ENCODE assay signal across 13 cellular contexts in genomic region chr19:5950744-5951143, GRCh38. TPM values are rescaled to one million over a fixed set of nuclear protein-coding genes. Genes with fewer than 3 reads are reported as not detected.
DNase-seq lines count a peak whose midpoint lies in the region; ATAC-seq, FAIRE-seq and TF ChIP-seq lines count a peak whose summit lies in the region.
"Had no signal": no experiment of that assay in that cellular context is flagged by ENCODE, and none has a peak within 500 bp of the region (broad histone marks: within the 10 kb centered on the region; RNA-seq: fewer than 3 reads in every experiment).

No MANE protein-coding gene starts in this region.

- FAIRE-seq in kidney (lab: Jason Lieb, UNC): no peak

- H3K9me2 ChIP-seq in Karpas-422 (replicated peaks; ENCODE audit: insufficient read depth, low read length): no peaks in the 10 kb centered on the region

- intact Hi-C loops in CD4-positive, alpha-beta memory T cell (cut with micrococcal nuclease): loop anchor here (1.0 kb wide), 1 partner anchor 12 kb away; no protein-coding TSS in a partner anchor
- intact Hi-C loops in kidney (cut with DNase I): no loop called here

- peak overlapping the region; percentile 64 for H3K27ac ChIP-seq in CD4-positive, alpha-beta memory T cell (ENCODE audit: low read depth, low read length)
- peak overlapping the region; percentile 33 for H3K27ac ChIP-seq in Karpas-422 (ENCODE audit: low read length)
- H3K27ac ChIP-seq in cingulate gyrus (ENCODE audit: low read depth, low read length): peak overlapping the region; percentile 48
- H3K27ac ChIP-seq in kidney (ENCODE audit: low read depth in 2 of 2, low read length in 2 of 2): no peak overlapping the region

- POLR2A ChIA-PET in CD4-positive, alpha-beta memory T cell (lab: Charles Lee; ENCODE audit: partially characterized antibody): interaction anchor here (1.5 to 6.7 kb wide), 6 partner anchors 8 to 123 kb away, joined by 4 to 104 read pairs (median 14); partner anchors contain the start of genes NDUFA11, RANBP3 and VMAC

- peaks cover 0 to 29% of the 10 kb centered on the region in 2 donors for H3K36me3 Mint-ChIP-seq in CD4-positive, alpha-beta memory T cell
- H3K36me3 Mint-ChIP-seq in natural killer cell treated with Interleukin-12 subunit alpha and Interleukin-12 subunit beta and Interleukin-15 and Interleukin-18, amount 100 ng/mL, for 72 hours: peaks cover 5% of the 10 kb centered on the region

- H3K27me3 Mint-ChIP-seq in CD4-positive, alpha-beta memory T cell: no peaks in the 10 kb centered on the region
- H3K27me3 Mint-ChIP-seq in natural killer cell treated with Interleukin-12 subunit alpha and Interleukin-12 subunit beta and Interleukin-15 and Interleukin-18, amount 100 ng/mL, for 72 hours: no peaks in the 10 kb centered on the region
- H3K27me3 Mint-ChIP-seq: naive B cell had no signal

- H3K4me2 ChIP-seq in Karpas-422 (ENCODE audit: low read depth, low read length, poor library complexity, severe bottlenecking): no peak overlapping the region

- no peaks in the 10 kb centered on the region for H3K27me3 ChIP-seq in CD4-positive, alpha-beta memory T cell (ENCODE audit: insufficient read depth, low read length)
- H3K27me3 ChIP-seq in Karpas-422 (ENCODE audit: low read length): no peaks in the 10 kb centered on the region

- no peaks in the 10 kb centered on the region for H3K36me3 ChIP-seq in CD4-positive, alpha-beta memory T cell (ENCODE audit: insufficient read depth, low read length)
- H3K36me3 ChIP-seq in Karpas-422 (ENCODE audit: insufficient read depth, low read length) (peaks cover 12% of the 10 kb centered on the region), kidney (ENCODE audit: control insufficient read depth in 1 of 2, insufficient read depth in 2 of 2, low read length in 2 of 2) (no peaks in the 10 kb centered on the region)

- H3K27ac Mint-ChIP-seq in CD4-positive, alpha-beta memory T cell: peak overlapping the region; percentile 73 to 98 (median 92)
- H3K27ac Mint-ChIP-seq in natural killer cell treated with Interleukin-12 subunit alpha and Interleukin-12 subunit beta and Interleukin-15 and Interleukin-18, amount 100 ng/mL, for 72 hours: peak overlapping the region; percentile 49 to 77

- H3K4me1 Mint-ChIP-seq in CD4-positive, alpha-beta memory T cell: peaks cover 65 to 96% (median 79%) of the 10 kb centered on the region in 4 donors
- peaks cover 63 to 64% of the 10 kb centered on the region in 2 donors for H3K4me1 Mint-ChIP-seq in natural killer cell treated with Interleukin-12 subunit alpha and Interleukin-12 subunit beta and Interleukin-15 and Interleukin-18, amount 100 ng/mL, for 72 hours (ENCODE audit: low read depth in 2 of 2)

- peaks cover 98% of the 10 kb centered on the region for H3K79me2 ChIP-seq in Karpas-422 (ENCODE audit: low read length)

- H3K9me3 Mint-ChIP-seq in CD4-positive, alpha-beta memory T cell: no peaks in the 10 kb centered on the region
- H3K9me3 Mint-ChIP-seq in natural killer cell treated with Interleukin-12 subunit alpha and Interleukin-12 subunit beta and Interleukin-15 and Interleukin-18, amount 100 ng/mL, for 72 hours: no peaks in the 10 kb centered on the region
- H3K9me3 Mint-ChIP-seq: naive B cell had no signal

- H3K4me1 ChIP-seq in CD4-positive, alpha-beta memory T cell (ENCODE audit: insufficient read depth, low read length): peaks cover 94% of the 10 kb centered on the region
- H3K4me1 ChIP-seq in Karpas-422 (ENCODE audit: low read length) (peaks cover 68% of the 10 kb centered on the region), kidney (ENCODE audit: control insufficient read depth in 1 of 2, insufficient read depth in 1 of 2, low read depth in 1 of 2, low read length in 2 of 2) (peaks cover 32 to 34% of the 10 kb centered on the region in 2 donors)

- CTCF ChIA-PET in CD4-positive, alpha-beta memory T cell (lab: Charles Lee; ENCODE audit: partially characterized antibody): interaction anchor here (1.2 to 7.1 kb wide), 4 partner anchors 8 to 47 kb away, joined by 3 to 60 read pairs (median 4); partner anchors contain the start of gene NDUFA11

- peak in 1 of 5 donors; percentile 12 for DNase-seq in CD4-positive, alpha-beta memory T cell
- DNase-seq in Karpas-422 (no peak), amygdala (lab: John Stamatoyannopoulos, UW) (no peak), kidney (no peak)
- no peak for DNase-seq in natural killer cell treated with Interleukin-12 subunit alpha and Interleukin-12 subunit beta and Interleukin-15 and Interleukin-18, amount 100 ng/mL, for 72 hours (ENCODE audit: low spot score)
- DNase-seq: Calu3, cerebellar nuclear complex, naive B cell, NCI-H446 treated with DMSO at 0.1 percent for 48 hours, trophoblast cell had no signal

- peaks cover 60% of the 10 kb centered on the region for H4K20me1 ChIP-seq in Karpas-422 (ENCODE audit: insufficient read depth, low read depth, low read length)

- no peak overlapping the region for H3K4me3 ChIP-seq in CD4-positive, alpha-beta memory T cell (ENCODE audit: low read length in 2 of 2)
- H3K4me3 ChIP-seq in Karpas-422 (ENCODE audit: low read length) (no peak overlapping the region), kidney (ENCODE audit: low read length in 2 of 2) (no peak overlapping the region)

- peak overlapping the region; percentile 9 to 89 (median 64) for H3K4me3 Mint-ChIP-seq in CD4-positive, alpha-beta memory T cell
- H3K4me3 Mint-ChIP-seq in natural killer cell treated with Interleukin-12 subunit alpha and Interleukin-12 subunit beta and Interleukin-15 and Interleukin-18, amount 100 ng/mL, for 72 hours: no peak overlapping the region

- no peak for TF ChIP-seq CTCF in kidney (IDR thresholded peaks at IDR 0.05; ENCODE audit: borderline replicate concordance, extremely low read depth, insufficient read depth)

- H2AFZ ChIP-seq in Karpas-422 (ENCODE audit: low read length): no peak overlapping the region

- no peak for ATAC-seq in natural killer cell treated with Interleukin-12 subunit alpha and Interleukin-12 subunit beta and Interleukin-15 and Interleukin-18, amount 100 ng/mL, for 72 hours
- ATAC-seq in GM21717 (IDR thresholded peaks at IDR 0.05; ENCODE audit: unreplicated experiment) (no peak), HG02981 (IDR thresholded peaks at IDR 0.05; ENCODE audit: unreplicated experiment) (no peak)

- H3K9ac ChIP-seq in Karpas-422 (ENCODE audit: low read length): no peak overlapping the region
- no peak overlapping the region for H3K9ac ChIP-seq in kidney (ENCODE audit: low read length in 2 of 2)

- H3K9me3 ChIP-seq in CD4-positive, alpha-beta memory T cell (ENCODE audit: control insufficient read depth in 1 of 2, low read length in 2 of 2): no peaks in the 10 kb centered on the region
- H3K9me3 ChIP-seq in Karpas-422 (ENCODE audit: low read length) (no peaks in the 10 kb centered on the region), kidney (ENCODE audit: control insufficient read depth in 1 of 2, low read length in 2 of 2) (no peaks in the 10 kb centered on the region)

RNA-seq across cellular contexts. Expression of gene RANBP3, which starts 27.2 kb away (rescaled TPM):
- 10 to 100 TPM; 84.1 to 94.9 TPM for total RNA-seq in CD4-positive, alpha-beta memory T cell
- 10 to 100 TPM in 1 of 2 donors, 1 to 10 TPM in 1; 3.4 to 11.6 TPM for polyA plus RNA-seq in CD4-positive, alpha-beta memory T cell
- 34.0 and 44.8 TPM in 2 replicates for total RNA-seq in Karpas-422 (2014; rRNA removed; shearing (Covaris generic); ENCODE audit: low replicate concordance)
- 100 to 1,000 TPM in 1 of 2 donors, 10 to 100 TPM in 1; 96.5 to 119 TPM for total RNA-seq in natural killer cell treated with Interleukin-12 subunit alpha and Interleukin-12 subunit beta and Interleukin-15 and Interleukin-18, amount 100 ng/mL, for 72 hours
- 69.7 TPM for total RNA-seq in kidney
- polyA plus RNA-seq in kidney (ENCODE audit: insufficient read depth, low read depth, low replicate concordance): 33.7 TPM

RNA-seq across cellular contexts. Expression of gene CAPS, which starts 36.7 kb away (rescaled TPM):
- 10 to 100 TPM; 65.0 to 68.0 TPM for total RNA-seq in CD4-positive, alpha-beta memory T cell
- 1 to 10 TPM; 1.7 to 4.3 TPM for polyA plus RNA-seq in CD4-positive, alpha-beta memory T cell
- total RNA-seq in Karpas-422 (2014; rRNA removed; shearing (Covaris generic); ENCODE audit: low replicate concordance): 3.8 and 17.8 TPM in 2 replicates
- 1 to 10 TPM; 7.6 to 8.6 TPM for total RNA-seq in natural killer cell treated with Interleukin-12 subunit alpha and Interleukin-12 subunit beta and Interleukin-15 and Interleukin-18, amount 100 ng/mL, for 72 hours
- 82.1 TPM for total RNA-seq in kidney
- 53.0 TPM for polyA plus RNA-seq in kidney (ENCODE audit: insufficient read depth, low read depth, low replicate concordance)

RNA-seq across cellular contexts. Expression of gene VMAC, which starts 46.1 kb away (rescaled TPM):
- 10 to 100 TPM; 36.6 to 37.5 TPM for total RNA-seq in CD4-positive, alpha-beta memory T cell
- 1 to 10 TPM; 5.6 to 6.3 TPM for polyA plus RNA-seq in CD4-positive, alpha-beta memory T cell
- 8.9 and 19.8 TPM in 2 replicates for total RNA-seq in Karpas-422 (2014; rRNA removed; shearing (Covaris generic); ENCODE audit: low replicate concordance)
- 1 to 10 TPM; 4.4 to 6.7 TPM for total RNA-seq in natural killer cell treated with Interleukin-12 subunit alpha and Interleukin-12 subunit beta and Interleukin-15 and Interleukin-18, amount 100 ng/mL, for 72 hours
- 8.7 TPM for total RNA-seq in kidney
- 2.3 TPM for polyA plus RNA-seq in kidney (ENCODE audit: insufficient read depth, low read depth, low replicate concordance)

RNA-seq across cellular contexts. Expression of gene NDUFA11, which starts 47.2 kb away (rescaled TPM):
- 100 to 1,000 TPM; 139 to 153 TPM for total RNA-seq in CD4-positive, alpha-beta memory T cell
- 100 to 1,000 TPM; 330 to 388 TPM for polyA plus RNA-seq in CD4-positive, alpha-beta memory T cell
- total RNA-seq in Karpas-422 (2014; rRNA removed; shearing (Covaris generic); ENCODE audit: low replicate concordance): 217 and 384 TPM in 2 replicates
- total RNA-seq in natural killer cell treated with Interleukin-12 subunit alpha and Interleukin-12 subunit beta and Interleukin-15 and Interleukin-18, amount 100 ng/mL, for 72 hours: 100 to 1,000 TPM; 170 to 189 TPM
- 200 TPM for total RNA-seq in kidney
- 763 TPM for polyA plus RNA-seq in kidney (ENCODE audit: insufficient read depth, low read depth, low replicate concordance)

Comparison
In these comparisons a context has a peak if more than half of its experiments do, and no peak if none do; other contexts are left out.
1. H3K27ac ChIP-seq: peak in CD4-positive, alpha-beta memory T cell (single experiment), Karpas-422 (single experiment) and cingulate gyrus (single experiment); none in kidney (0 of 2).